ENCODE assay signal across 9 cellular contexts in genomic region chr2:73292906-73293533, GRCh38. TPM values are rescaled to one million over a fixed set of nuclear protein-coding genes. Genes with fewer than 3 reads are reported as not detected.
A peak's percentile ranks its signal among the peaks of the same experiment; 100 is the strongest.
DNase-seq lines count a peak whose midpoint lies in the region; ATAC-seq, FAIRE-seq and TF ChIP-seq lines count a peak whose summit lies in the region.
"Had no signal": no experiment of that assay in that cellular context is flagged by ENCODE, and none has a peak within 500 bp of the region (broad histone marks: within the 10 kb centered on the region; RNA-seq: fewer than 3 reads in every experiment).

No MANE protein-coding gene starts in this region.

- intact Hi-C loops in activated B cell treated with CpG ODN at 0.5 μM for 24 hours (cut with micrococcal nuclease): loop anchor here (1.0 to 10.0 kb wide), 6 partner anchors 8 to 1148 kb away; partner anchors contain the start of genes ALMS1, CYP26B1, EMX1 and SPR

- POLR2A ChIA-PET in A549 (lab: Yijun Ruan, JAX) (interaction anchor here (1.1 to 1.4 kb wide), 2 partner anchors 59 to 93 kb away, joined by 5 read pairs; partner anchors contain the start of genes ALMS1, CCT7 and PRADC1), activated B cell treated with CpG ODN at 0.5 μM for 24 hours (lab: Charles Lee) (interaction anchor here (0.7 to 1.3 kb wide), 4 partner anchors 59 to 1541 kb away, joined by 3 to 8 read pairs (median 5); partner anchors contain the start of genes CCT7, HK2, PRADC1 and RAB11FIP5)

- FAIRE-seq in A549 (lab: Jason Lieb, UNC): no peak

- H3K27me3 Mint-ChIP-seq in activated B cell treated with CpG ODN at 0.5 μM for 24 hours: peaks cover 41% of the 10 kb centered on the region

- TF ChIP-seq EP300 in A549 (IDR thresholded peaks at IDR 0.05): no peak

- DNase-seq in A549 (ENCODE audit: low read depth in 1 of 2, low spot score in 1 of 2): peak; percentile 38 to 43
- no peak for DNase-seq in activated B cell treated with CpG ODN at 0.5 μM for 24 hours
- no peak for DNase-seq in fibroblast of pulmonary artery (ENCODE audit: low read depth)
- no peak for DNase-seq in KG1 (lab: John Stamatoyannopoulos, UW)
- DNase-seq in GOT3 (lab: John Stamatoyannopoulos, UW): no peak

- H3K36me3 Mint-ChIP-seq in activated B cell treated with CpG ODN at 0.5 μM for 24 hours (ENCODE audit: low read depth): no peaks in the 10 kb centered on the region

- CTCF ChIA-PET in A549 (lab: Yijun Ruan, JAX): interaction anchor here (0.8 to 8.9 kb wide), 10 partner anchors 14 to 116 kb away, joined by 3 to 107 read pairs (median 6); partner anchors contain the start of genes CCT7 and PRADC1
- CTCF ChIA-PET in activated B cell treated with CpG ODN at 0.5 μM for 24 hours (lab: Charles Lee): no interaction called here

- H3K27ac ChIP-seq in A549 (peak overlapping the region in 1 of 2 experiments; percentile 14; a peak in 1 of 6 replicates), skin epidermis (no peak overlapping the region)

- peak overlapping the region; percentile 95 for H3K4me2 ChIP-seq in A549

- TF ChIP-seq CTCF in A549 (IDR thresholded peaks at IDR 0.05) (no peak), activated B cell treated with CpG ODN at 0.5 μM for 24 hours (IDR thresholded peaks at IDR 0.05) (no peak), fibroblast of pulmonary artery (IDR thresholded peaks at IDR 0.05; ENCODE audit: low read length, missing control alignments) (no peak)

- WGBS in A549 (ENCODE audit: missing lambda C conversion rate): 7% methylated on average over 42 of the region's 64 CpGs

- TF ChIP-seq POLR2A in A549 (IDR thresholded peaks at IDR 0.05; ENCODE audit: low read length): no peak

- H3K4me3 ChIP-seq in A549: peak overlapping the region; percentile 58
- H3K4me3 ChIP-seq in fibroblast of pulmonary artery (replicated peaks; ENCODE audit: low read depth, low read length): peak overlapping the region; percentile 45
- peak overlapping the region; percentile 26 to 52 (median 34) for H3K4me3 ChIP-seq in skin epidermis

- peak; percentile 11 to 32; a peak in 3 of 6 replicates for ATAC-seq in A549
- peak; percentile 14 for ATAC-seq in GM21515 (IDR thresholded peaks at IDR 0.05; ENCODE audit: unreplicated experiment)
- no peak for ATAC-seq in activated B cell treated with CpG ODN at 0.5 μM for 24 hours (ENCODE audit: low read depth)
- ATAC-seq in GM18868 (IDR thresholded peaks at IDR 0.05; ENCODE audit: unreplicated experiment): no peak

- no peak overlapping the region for H3K27ac Mint-ChIP-seq in activated B cell treated with CpG ODN at 0.5 μM for 24 hours
- H3K27ac Mint-ChIP-seq: activated naive CD4-positive, alpha-beta T cell treated with anti-CD3 and anti-CD28 coated beads, Interleukin-2, amount 50 U/mL, for 72 hours had no signal

- peaks cover 28% of the 10 kb centered on the region for H3K4me1 Mint-ChIP-seq in activated B cell treated with CpG ODN at 0.5 μM for 24 hours

- H3K4me1 ChIP-seq in A549: peaks cover 18% of the 10 kb centered on the region; the same call in 2 of the 3 replicates

- no peak for TF ChIP-seq RAD21 in A549 (conservative IDR thresholded peaks at IDR 0.05 in 1 of 2, IDR thresholded peaks at IDR 0.05 in 1 of 2)

- peaks cover 5% of the 10 kb centered on the region; the same call in 2 of the 3 replicates for H3K9me3 ChIP-seq in A549

- H3K9me3 Mint-ChIP-seq in activated B cell treated with CpG ODN at 0.5 μM for 24 hours: no peaks in the 10 kb centered on the region
- H3K9me3 Mint-ChIP-seq: activated naive CD4-positive, alpha-beta T cell treated with anti-CD3 and anti-CD28 coated beads, Interleukin-2, amount 50 U/mL, for 72 hours had no signal

- H3K4me3 Mint-ChIP-seq in activated B cell treated with CpG ODN at 0.5 μM for 24 hours: peak overlapping the region; percentile 52

TF ChIP-seq in A549, 52 proteins besides CTCF, POLR2A, EP300 and RAD21:
- TF ChIP-seq MAX (IDR thresholded peaks at IDR 0.05) (peak; percentile 30; the same call in 1 of the 2 replicates), HOXB5 (CRISPR knock-in tag; IDR thresholded peaks at IDR 0.05) (no peak)

RNA-seq across cellular contexts. Expression of gene EGR4, which starts 0.3 kb away (rescaled TPM):
- polyA plus RNA-seq in A549 (2011; rRNA removed) (0.03 TPM in 1 of 2 replicates, not detected in the other), A549 (2017; fragmentation: RNase III; extraction: RNeasy Plus Mini Kit Qiagen cat#74134 plus additional on column Dnase treatment) (not detected in 3 replicates)
- polyA plus RNA-seq in A549 (2012; cell fraction: cytosol; rRNA removed): 0.05 and 0.12 TPM in 2 replicates
- 0.18 and 0.26 TPM in 2 replicates for polyA plus RNA-seq in A549 (2012; cell fraction: nucleus; rRNA removed)
- polyA minus RNA-seq in A549 (2011; rRNA and poly(A)+ RNA removed): 0.10 TPM in 1 of 2 replicates, not detected in the other
- 0.20 TPM in 1 of 2 replicates, not detected in the other for total RNA-seq in activated B cell treated with CpG ODN at 0.5 μM for 24 hours

RNA-seq across cellular contexts. Expression of gene FBXO41, which starts 8.7 kb away (rescaled TPM):
- 3.2 and 4.8 TPM in 2 replicates for polyA plus RNA-seq in A549 (2011; rRNA removed)
- 2.9 and 4.4 TPM in 2 replicates for polyA plus RNA-seq in A549 (2012; cell fraction: cytosol; rRNA removed)
- polyA plus RNA-seq in A549 (2012; cell fraction: nucleus; rRNA removed): 12.7 and 13.0 TPM in 2 replicates
- polyA plus RNA-seq in A549 (2017; fragmentation: RNase III; extraction: RNeasy Plus Mini Kit Qiagen cat#74134 plus additional on column Dnase treatment): 5.0 to 7.0 TPM (median 6.4 TPM) in 3 replicates
- 4.7 and 5.1 TPM in 2 replicates for polyA minus RNA-seq in A549 (2011; rRNA and poly(A)+ RNA removed)
- total RNA-seq in activated B cell treated with CpG ODN at 0.5 μM for 24 hours: 21.4 and 25.7 TPM in 2 replicates

RNA-seq across cellular contexts. Expression of gene CCT7, which starts 58.9 kb away (rescaled TPM):
- 685 and 775 TPM in 2 replicates for polyA plus RNA-seq in A549 (2011; rRNA removed)
- 758 and 765 TPM in 2 replicates for polyA plus RNA-seq in A549 (2012; cell fraction: cytosol; rRNA removed)
- 705 and 733 TPM in 2 replicates for polyA plus RNA-seq in A549 (2012; cell fraction: nucleus; rRNA removed)
- polyA plus RNA-seq in A549 (2017; fragmentation: RNase III; extraction: RNeasy Plus Mini Kit Qiagen cat#74134 plus additional on column Dnase treatment): 750 to 850 TPM (median 838 TPM) in 3 replicates
- 729 and 802 TPM in 2 replicates for polyA minus RNA-seq in A549 (2011; rRNA and poly(A)+ RNA removed)
- total RNA-seq in activated B cell treated with CpG ODN at 0.5 μM for 24 hours: 295 and 307 TPM in 2 replicates

RNA-seq across cellular contexts. Expression of gene PRADC1, which starts 60.0 kb away (rescaled TPM):
- polyA plus RNA-seq in A549 (2011; rRNA removed) (9.5 and 11.2 TPM in 2 replicates), A549 (2017; fragmentation: RNase III; extraction: RNeasy Plus Mini Kit Qiagen cat#74134 plus additional on column Dnase treatment) (12.1 to 13.9 TPM (median 12.4 TPM) in 3 replicates)
- polyA plus RNA-seq in A549 (2012; cell fraction: cytosol; rRNA removed): 19.3 and 26.0 TPM in 2 replicates
- 11.1 and 12.5 TPM in 2 replicates for polyA plus RNA-seq in A549 (2012; cell fraction: nucleus; rRNA removed)
- polyA minus RNA-seq in A549 (2011; rRNA and poly(A)+ RNA removed): 12.2 and 14.2 TPM in 2 replicates
- total RNA-seq in activated B cell treated with CpG ODN at 0.5 μM for 24 hours: 4.6 and 4.7 TPM in 2 replicates

Comparison
In these comparisons a context has a peak if more than half of its experiments do, and no peak if none do; other contexts are left out.
1. ATAC-seq: peak in A549 (2 of 2) and GM21515 (single experiment); none in activated B cell treated with CpG ODN at 0.5 μM for 24 hours (single experiment) and GM18868 (single experiment).
2. DNase-seq: peak in A549 (2 of 2); none in activated B cell treated with CpG ODN at 0.5 μM for 24 hours (single experiment), fibroblast of pulmonary artery (single experiment), KG1 (single experiment) and GOT3 (single experiment).
3. Peak in every context shown above with its lines, with median percentiles within 50 percentile points of each other: H3K4me3 ChIP-seq.